ENCODE assay signal across 8 cellular contexts in the genomic region with DNA sequence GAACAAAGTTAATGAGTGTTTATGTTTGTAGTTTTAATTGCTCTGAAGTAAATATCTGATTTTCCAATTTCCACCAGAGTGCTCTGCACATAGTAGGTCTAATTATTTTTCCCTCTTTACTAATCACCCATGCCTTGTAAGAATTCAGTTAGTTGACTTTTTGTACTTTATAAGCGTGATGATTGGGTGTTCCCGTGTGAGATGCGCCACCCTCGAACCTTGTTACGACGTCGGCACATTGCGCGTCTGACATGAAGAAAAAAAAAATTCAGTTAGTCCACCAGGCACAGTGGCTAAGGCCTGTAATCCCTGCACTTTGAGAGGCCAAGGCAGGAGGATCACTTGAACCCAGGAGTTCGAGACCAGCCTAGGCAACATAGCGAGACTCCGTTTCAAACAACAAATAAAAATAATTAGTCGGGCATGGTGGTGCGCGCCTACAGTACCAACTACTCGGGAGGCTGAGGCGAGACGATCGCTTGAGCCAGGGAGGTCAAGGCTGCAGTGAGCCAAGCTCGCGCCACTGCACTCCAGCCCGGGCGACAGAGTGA. TPM values are rescaled to one million over a fixed set of nuclear protein-coding genes. Genes with fewer than 3 reads are reported as not detected.
DNase-seq lines count a peak whose midpoint lies in the region; ATAC-seq and TF ChIP-seq lines count a peak whose summit lies in the region.

No MANE protein-coding gene starts in this region.

- H3K9me3 Mint-ChIP-seq in CD8-positive, alpha-beta memory T cell, result no peaks in the 10 kb centered on the region

- H3K27me3 Mint-ChIP-seq in CD8-positive, alpha-beta memory T cell, result no peaks in the 10 kb centered on the region

- peaks cover 8% of the 10 kb centered on the region for H3K79me2 ChIP-seq in parathyroid adenoma

- DNase-seq in CD8-positive, alpha-beta memory T cell, result peak in 1 of 5 donors; percentile 2
- DNase-seq in OCI-M1 (lab: John Stamatoyannopoulos, UW) (peak; percentile 62), epithelial cell of prostate (ENCODE audit: low read depth, low spot score) (no peak), cerebellar nuclear complex (lab: John Stamatoyannopoulos, UW) (no peak), GF-D8 (lab: John Stamatoyannopoulos, UW) (no peak), kidney glomerular epithelial cell (lab: John Stamatoyannopoulos, UW) (no peak)

- peak overlapping the region; percentile 29 for H3K4me2 ChIP-seq in parathyroid adenoma (ENCODE audit: low read length)

- POLR2A ChIA-PET in CD8-positive, alpha-beta memory T cell (lab: Charles Lee), result interaction anchor here (0.6 to 1.3 kb wide), 7 partner anchors 45 to 357 kb away, joined by 3 to 12 read pairs (median 4); a partner anchor contains a TSS

- H3K4me3 ChIP-seq in CD8-positive, alpha-beta memory T cell (ENCODE audit: low read length), result peak overlapping the region; percentile 74
- peak overlapping the region; percentile 68 for H3K4me3 ChIP-seq in parathyroid adenoma (ENCODE audit: low read depth, low read length)

- H3K4me3 Mint-ChIP-seq in CD8-positive, alpha-beta memory T cell, result peak overlapping the region; percentile 83 to 99 (median 90)

- CTCF ChIA-PET in CD8-positive, alpha-beta memory T cell (lab: Charles Lee), result interaction anchor here (0.8 to 1.4 kb wide), 9 partner anchors 11 to 209 kb away, joined by 3 to 7 read pairs (median 3); no protein-coding TSS in a partner anchor

- H3K27ac ChIP-seq in CD8-positive, alpha-beta memory T cell (ENCODE audit: low read depth, low read length), result peak overlapping the region; percentile 90
- H3K27ac ChIP-seq in epithelial cell of prostate (peak overlapping the region; percentile 81), parathyroid adenoma (peak overlapping the region; percentile 81)

- H3K4me1 ChIP-seq in CD8-positive, alpha-beta memory T cell (ENCODE audit: insufficient read depth, low read length), result peaks cover 30% of the 10 kb centered on the region
- H3K4me1 ChIP-seq in parathyroid adenoma, result peaks cover 5% of the 10 kb centered on the region

- no peaks in the 10 kb centered on the region for H3K9me3 ChIP-seq in CD8-positive, alpha-beta memory T cell (ENCODE audit: low read length)
- H3K9me3 ChIP-seq in parathyroid adenoma (ENCODE audit: control insufficient read depth, low read length), result no peaks in the 10 kb centered on the region

- H2AFZ ChIP-seq in parathyroid adenoma, result peak overlapping the region; percentile 86

- H3K9ac ChIP-seq in parathyroid adenoma, result no peak overlapping the region

- peaks cover 5% of the 10 kb centered on the region for H3K36me3 ChIP-seq in CD8-positive, alpha-beta memory T cell (ENCODE audit: insufficient read depth, low read length)
- no peaks in the 10 kb centered on the region for H3K36me3 ChIP-seq in parathyroid adenoma (ENCODE audit: control insufficient read depth, insufficient read depth, low read length)

- H3K4me1 Mint-ChIP-seq in CD8-positive, alpha-beta memory T cell, result peaks cover 29 to 37% (median 35%) of the 10 kb centered on the region in 3 donors

- ATAC-seq in GM21737 (IDR thresholded peaks at IDR 0.05; ENCODE audit: unreplicated experiment), result no peak

- no peak for TF ChIP-seq CTCF in parathyroid adenoma (IDR thresholded peaks at IDR 0.05)

- H3K27me3 ChIP-seq in CD8-positive, alpha-beta memory T cell (ENCODE audit: insufficient read depth, low read length, poor library complexity, severe bottlenecking), result no peaks in the 10 kb centered on the region
- no peaks in the 10 kb centered on the region for H3K27me3 ChIP-seq in parathyroid adenoma (ENCODE audit: control insufficient read depth, insufficient read depth, low read length)

- H3K36me3 Mint-ChIP-seq in CD8-positive, alpha-beta memory T cell, result peaks cover 0 to 22% (median 2%) of the 10 kb centered on the region in 3 donors

- H3K27ac Mint-ChIP-seq in CD8-positive, alpha-beta memory T cell, result peak overlapping the region in 7 of 8 donors; percentile 82 to 98 (median 93)

RNA-seq across cellular contexts. Expression of a gene that starts 0.5 kb away (rescaled TPM):
- 10 to 100 TPM; 38.5 to 38.6 TPM for total RNA-seq in CD8-positive, alpha-beta memory T cell
- 36.4 TPM for polyA plus RNA-seq in CD8-positive, alpha-beta memory T cell

RNA-seq across cellular contexts. Expression of a gene that starts 23.6 kb away (rescaled TPM):
- total RNA-seq in CD8-positive, alpha-beta memory T cell, result 1 to 10 TPM; 5.0 to 5.1 TPM
- 10.3 TPM for polyA plus RNA-seq in CD8-positive, alpha-beta memory T cell

RNA-seq across cellular contexts. Expression of a gene that starts 25.6 kb away (rescaled TPM):
- 100 to 1,000 TPM; 105 to 106 TPM for total RNA-seq in CD8-positive, alpha-beta memory T cell
- 230 TPM for polyA plus RNA-seq in CD8-positive, alpha-beta memory T cell

RNA-seq across cellular contexts. Expression of a gene that starts 33.0 kb away (rescaled TPM):
- total RNA-seq in CD8-positive, alpha-beta memory T cell, result not detected
- not detected for polyA plus RNA-seq in CD8-positive, alpha-beta memory T cell
